ENCODE assay signal across 19 cellular contexts in genomic region chr13:77930430-77930829, GRCh38. TPM values are rescaled to one million over a fixed set of nuclear protein-coding genes. Genes with fewer than 3 reads are reported as not detected.
DNase-seq lines count a peak whose midpoint lies in the region; ATAC-seq and TF ChIP-seq lines count a peak whose summit lies in the region.
"Had no signal": no experiment of that assay in that cellular context is flagged by ENCODE, and none has a peak within 500 bp of the region (broad histone marks: within the 10 kb centered on the region; RNA-seq: fewer than 3 reads in every experiment).

No MANE protein-coding gene starts in this region.

- no peak for DNase-seq in thyroid gland
- DNase-seq in midbrain (lab: John Stamatoyannopoulos, UW) = no peak
- no peak for DNase-seq in stimulated activated naive CD4-positive, alpha-beta T cell treated with Interleukin-2 at 50 U/mL for 16 hours (lab: John Stamatoyannopoulos, UW)
- no peak for DNase-seq in retina
- DNase-seq: activated CD4-positive, alpha-beta T cell treated with anti-CD3 and anti-CD28 coated beads for 48 hours; activated T-cell treated with anti-CD3 and anti-CD28 coated beads, Interleukin-2, amount 50 U/mL, for 4 hours; CD8-positive, alpha-beta memory T cell; HCEC 1CT; MM.1S; NCI-H2081 treated with DMSO at 0.1 percent for 48 hours; nucleus accumbens; small intestine; stomach had no signal

- TF ChIP-seq CTCF in thyroid gland (IDR thresholded peaks at IDR 0.05) = no peak

- no peaks in the 10 kb centered on the region for H3K36me3 ChIP-seq in thyroid gland
- H3K36me3 ChIP-seq: stomach had no signal

- no peaks in the 10 kb centered on the region for H3K4me1 ChIP-seq in thyroid gland
- H3K4me1 ChIP-seq: A549, stomach had no signal

- H3K27me3 ChIP-seq in thyroid gland = no peaks in the 10 kb centered on the region
- H3K27me3 ChIP-seq: stomach had no signal

- no peaks in the 10 kb centered on the region for H3K9me3 ChIP-seq in thyroid gland
- H3K9me3 ChIP-seq: A549, stomach had no signal

- intact Hi-C loops in thyroid gland (cut with DNase I) = no loop called here

- ATAC-seq in GM18505 (IDR thresholded peaks at IDR 0.05; ENCODE audit: unreplicated experiment) (peak; percentile 74), GM19467 (IDR thresholded peaks at IDR 0.05; ENCODE audit: unreplicated experiment) (peak; percentile 92), HG02759 (IDR thresholded peaks at IDR 0.05; ENCODE audit: unreplicated experiment) (peak; percentile 67), HG03378 (IDR thresholded peaks at IDR 0.05; ENCODE audit: unreplicated experiment) (peak; percentile 77)
- ATAC-seq: A549; activated T-cell treated with anti-CD3 and anti-CD28 coated beads, Interleukin-2, amount 50 U/mL, for 4 hours had no signal

- TF ChIP-seq POLR2A in GM18505 (IDR thresholded peaks at IDR 0.05; ENCODE audit: borderline replicate concordance, extremely low read depth, insufficient read depth, insufficient read length) = no peak
- no peak for TF ChIP-seq POLR2A in thyroid gland (IDR thresholded peaks at IDR 0.05)

- no peak overlapping the region for H3K27ac ChIP-seq in thyroid gland
- H3K27ac ChIP-seq: A549, stomach had no signal

- H3K4me3 ChIP-seq in thyroid gland (replicated peaks in 1 of 3) = no peak overlapping the region
- H3K4me3 ChIP-seq: A549, stomach had no signal

RNA-seq across cellular contexts. Expression of gene EDNRB, which starts 11.8 kb away (rescaled TPM):
- total RNA-seq in thyroid gland = 100 to 1,000 TPM in 1 of 4 donors, 10 to 100 TPM in 3; 29.3 to 109 (median 60.3) TPM
- total RNA-seq: T-helper 2 cell treated with Interferon-gamma antibody and Interleukin-4, amounts not matched to agents 100 ng/mL and 5 ng/mL, for 36 hours had no signal
